In the genomic region with DNA sequence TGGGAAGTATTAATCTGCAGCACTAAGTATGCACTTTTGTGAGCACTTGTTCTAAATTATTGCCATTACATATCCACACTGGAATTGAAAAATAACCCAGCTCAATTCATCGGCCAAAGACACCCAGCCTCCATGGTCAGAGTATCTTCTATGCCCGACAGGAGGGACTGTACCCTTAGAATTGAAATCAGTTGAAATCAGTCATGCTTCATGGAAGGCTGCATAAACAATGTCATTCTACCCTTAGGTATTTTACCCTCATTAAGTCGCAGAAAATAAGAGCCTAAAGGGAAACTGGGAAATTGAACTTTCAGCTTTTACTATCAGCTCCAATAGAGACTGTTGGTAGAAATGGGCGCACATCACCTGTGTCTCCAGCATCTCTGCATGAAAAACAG, we compare ENCODE assay signal across 1 cellular context.
TF ChIP-seq lines count a peak whose summit lies in the region.

No MANE protein-coding gene starts in this region.

TF ChIP-seq in SK-N-SH, 30 proteins besides CTCF, POLR2A, EP300 and RAD21 (continued from another document):
- TF ChIP-seq MEF2A (IDR thresholded peaks at IDR 0.05; ENCODE audit: borderline replicate concordance, low read depth) (no peak), POLR2AphosphoS5 (IDR thresholded peaks at IDR 0.05; ENCODE audit: low read depth, low read length) (no peak), MXI1 (IDR thresholded peaks at IDR 0.05; ENCODE audit: low read depth, low read length) (no peak), ZBTB33 (IDR thresholded peaks at IDR 0.05; ENCODE audit: borderline replicate concordance, low read depth) (no peak), NFIC (IDR thresholded peaks at IDR 0.05; ENCODE audit: borderline replicate concordance) (no peak), EZH2phosphoT487 (IDR thresholded peaks at IDR 0.05; ENCODE audit: borderline replicate concordance, low read depth) (no peak), GATA2 (CRISPR knock-in tag; IDR thresholded peaks at IDR 0.05) (no peak), ELF1 (IDR thresholded peaks at IDR 0.05) (no peak)
- TF ChIP-seq, protein P1, sequence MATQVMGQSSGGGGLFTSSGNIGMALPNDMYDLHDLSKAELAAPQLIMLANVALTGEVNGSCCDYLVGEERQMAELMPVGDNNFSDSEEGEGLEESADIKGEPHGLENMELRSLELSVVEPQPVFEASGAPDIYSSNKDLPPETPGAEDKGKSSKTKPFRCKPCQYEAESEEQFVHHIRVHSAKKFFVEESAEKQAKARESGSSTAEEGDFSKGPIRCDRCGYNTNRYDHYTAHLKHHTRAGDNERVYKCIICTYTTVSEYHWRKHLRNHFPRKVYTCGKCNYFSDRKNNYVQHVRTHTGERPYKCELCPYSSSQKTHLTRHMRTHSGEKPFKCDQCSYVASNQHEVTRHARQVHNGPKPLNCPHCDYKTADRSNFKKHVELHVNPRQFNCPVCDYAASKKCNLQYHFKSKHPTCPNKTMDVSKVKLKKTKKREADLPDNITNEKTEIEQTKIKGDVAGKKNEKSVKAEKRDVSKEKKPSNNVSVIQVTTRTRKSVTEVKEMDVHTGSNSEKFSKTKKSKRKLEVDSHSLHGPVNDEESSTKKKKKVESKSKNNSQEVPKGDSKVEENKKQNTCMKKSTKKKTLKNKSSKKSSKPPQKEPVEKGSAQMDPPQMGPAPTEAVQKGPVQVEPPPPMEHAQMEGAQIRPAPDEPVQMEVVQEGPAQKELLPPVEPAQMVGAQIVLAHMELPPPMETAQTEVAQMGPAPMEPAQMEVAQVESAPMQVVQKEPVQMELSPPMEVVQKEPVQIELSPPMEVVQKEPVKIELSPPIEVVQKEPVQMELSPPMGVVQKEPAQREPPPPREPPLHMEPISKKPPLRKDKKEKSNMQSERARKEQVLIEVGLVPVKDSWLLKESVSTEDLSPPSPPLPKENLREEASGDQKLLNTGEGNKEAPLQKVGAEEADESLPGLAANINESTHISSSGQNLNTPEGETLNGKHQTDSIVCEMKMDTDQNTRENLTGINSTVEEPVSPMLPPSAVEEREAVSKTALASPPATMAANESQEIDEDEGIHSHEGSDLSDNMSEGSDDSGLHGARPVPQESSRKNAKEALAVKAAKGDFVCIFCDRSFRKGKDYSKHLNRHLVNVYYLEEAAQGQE (IDR thresholded peaks at IDR 0.05; ENCODE audit: low read depth, low read length) = no peak
- TF ChIP-seq, protein P2, sequence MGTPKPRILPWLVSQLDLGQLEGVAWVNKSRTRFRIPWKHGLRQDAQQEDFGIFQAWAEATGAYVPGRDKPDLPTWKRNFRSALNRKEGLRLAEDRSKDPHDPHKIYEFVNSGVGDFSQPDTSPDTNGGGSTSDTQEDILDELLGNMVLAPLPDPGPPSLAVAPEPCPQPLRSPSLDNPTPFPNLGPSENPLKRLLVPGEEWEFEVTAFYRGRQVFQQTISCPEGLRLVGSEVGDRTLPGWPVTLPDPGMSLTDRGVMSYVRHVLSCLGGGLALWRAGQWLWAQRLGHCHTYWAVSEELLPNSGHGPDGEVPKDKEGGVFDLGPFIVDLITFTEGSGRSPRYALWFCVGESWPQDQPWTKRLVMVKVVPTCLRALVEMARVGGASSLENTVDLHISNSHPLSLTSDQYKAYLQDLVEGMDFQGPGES (IDR thresholded peaks at IDR 0.05; ENCODE audit: low read depth, low read length) = no peak
